ENCODE assay signal across 21 cellular contexts in genomic region chr6:169779092-169779815, GRCh38. TPM values are rescaled to one million over a fixed set of nuclear protein-coding genes. Genes with fewer than 3 reads are reported as not detected.
DNase-seq lines count a peak whose midpoint lies in the region; ATAC-seq, FAIRE-seq and TF ChIP-seq lines count a peak whose summit lies in the region.
"Had no signal": no experiment of that assay in that cellular context is flagged by ENCODE, and none has a peak within 500 bp of the region (broad histone marks: within the 10 kb centered on the region; RNA-seq: fewer than 3 reads in every experiment).

No MANE protein-coding gene starts in this region.

- no peak overlapping the region for H2BK12ac ChIP-seq in trophoblast cell (ENCODE audit: low read length)

- 92% methylated on average over 8 of the region's 8 CpGs for WGBS in mammary epithelial cell (ENCODE audit: low coverage, missing lambda C conversion rate)
- no CpG with 5 or more reads among the region's 8 CpGs for WGBS in trophoblast cell (ENCODE audit: extremely low coverage, insufficient coverage, insufficient read length)

- no peak overlapping the region for H4K12ac ChIP-seq in trophoblast cell (ENCODE audit: low read depth, low read length)

- DNase-seq in HTR-8/SVneo (ENCODE audit: insufficient read length, low spot score) (no peak), mammary epithelial cell (no peak), trophoblast cell (peak; percentile 57 to 62), NCI-H1930 (lab: John Stamatoyannopoulos, UW) (no peak), cerebellar cortex (ENCODE audit: low spot score) (no peak)
- no peak for DNase-seq in activated effector memory CD4-positive, alpha-beta T cell treated with Interleukin-2 at 50 U/mL for 16 hours
- DNase-seq: CD4-positive, CD25-positive, alpha-beta regulatory T cell; EL; GF-D8; KBM-7; NCI-H1092; NCI-H146; NCI-H2081; NCI-H2171; NCI-H446; NCI-H526; Peyer's patch had no signal

- H3K9ac ChIP-seq in mammary epithelial cell (ENCODE audit: insufficient read depth, low read length) = no peak overlapping the region
- H3K9ac ChIP-seq in trophoblast cell (ENCODE audit: low read length) = peak overlapping the region; percentile 36

- no peak overlapping the region for H4K91ac ChIP-seq in trophoblast cell (ENCODE audit: low read depth, low read length)

- no peak overlapping the region for H2BK120ac ChIP-seq in trophoblast cell (ENCODE audit: insufficient read depth, low read length, poor library complexity)

- dilution Hi-C loops in mammary epithelial cell (cut with HindIII; ENCODE audit: low sequenced_read_pairs) = no loop called here

- no peaks in the 10 kb centered on the region for H3K79me2 ChIP-seq in mammary epithelial cell (ENCODE audit: insufficient read depth, low read length)
- H3K79me2 ChIP-seq in trophoblast cell (ENCODE audit: control insufficient read depth, insufficient read depth, low read length, poor library complexity) = no peaks in the 10 kb centered on the region

- no peaks in the 10 kb centered on the region for H3K79me1 ChIP-seq in trophoblast cell (ENCODE audit: low read length)

- FAIRE-seq in HTR-8/SVneo (lab: Jason Lieb, UNC) = peak; percentile 36

- in situ Hi-C loops in mammary epithelial cell (cut with MboI; ENCODE audit: low sequenced_read_pairs in 2 of 2) = no loop called here

- H2BK5ac ChIP-seq in trophoblast cell (ENCODE audit: low read depth, low read length, poor library complexity) = no peak overlapping the region

- H3K4me1 ChIP-seq in mammary epithelial cell (ENCODE audit: insufficient read depth, low read length) (peaks cover 16% of the 10 kb centered on the region), trophoblast cell (ENCODE audit: control insufficient read depth in 1 of 2, insufficient read depth in 2 of 2, low read length in 2 of 2) (peaks cover 1 to 8% of the 10 kb centered on the region in 2 experiments)
- H3K4me1 ChIP-seq: Peyer's patch had no signal

- H3K27ac ChIP-seq in mammary epithelial cell (ENCODE audit: insufficient read depth, low read depth, low read length) = peak overlapping the region; percentile 65
- H3K27ac ChIP-seq in trophoblast cell (ENCODE audit: low read depth, low read length) = no peak overlapping the region
- H3K27ac ChIP-seq: Peyer's patch, SJSA1 had no signal

- no peaks in the 10 kb centered on the region for H3K27me3 ChIP-seq in mammary epithelial cell (ENCODE audit: insufficient read depth, low read length)
- H3K27me3 ChIP-seq in trophoblast cell (ENCODE audit: insufficient read depth, low read length) = no peaks in the 10 kb centered on the region
- H3K27me3 ChIP-seq: Peyer's patch, SJSA1 had no signal

- no peak overlapping the region for H4K8ac ChIP-seq in trophoblast cell (ENCODE audit: low read depth, low read length)

- H3K4me3 ChIP-seq in mammary epithelial cell (replicated peaks in 1 of 3; ENCODE audit: insufficient read depth in 1 of 3, low read depth in 2 of 3, low read length in 3 of 3) = no peak overlapping the region
- no peak overlapping the region for H3K4me3 ChIP-seq in trophoblast cell (ENCODE audit: low read depth, low read length)
- H3K4me3 ChIP-seq: Peyer's patch, SJSA1 had no signal

- H3K4me2 ChIP-seq in mammary epithelial cell (ENCODE audit: insufficient read depth, low read depth, low read length) (no peak overlapping the region), trophoblast cell (ENCODE audit: low read length) (no peak overlapping the region)

- H3K14ac ChIP-seq in trophoblast cell (ENCODE audit: low read length) = no peak overlapping the region

- H2AFZ ChIP-seq in mammary epithelial cell (ENCODE audit: low read depth, low read length) (peak overlapping the region; percentile 95), trophoblast cell (ENCODE audit: insufficient read depth, low read length, poor library complexity) (no peak overlapping the region)

- BruUV-seq in mammary epithelial cell (replicated peaks; lab: Mats Ljungman, UMichigan) = no TSS peak

- no peaks in the 10 kb centered on the region for H4K20me1 ChIP-seq in mammary epithelial cell (ENCODE audit: insufficient read depth, low read length)

- no peak overlapping the region for H2AK5ac ChIP-seq in trophoblast cell (ENCODE audit: low read length)

- H3K36me3 ChIP-seq in mammary epithelial cell (ENCODE audit: insufficient read depth, low read length) = peaks cover 5% of the 10 kb centered on the region
- H3K36me3 ChIP-seq in trophoblast cell (ENCODE audit: control insufficient read depth in 1 of 2, insufficient read depth in 2 of 2, low read length in 2 of 2) = peaks cover 20 to 22% of the 10 kb centered on the region in 2 experiments

- ATAC-seq in esophagus mucosa (peak; percentile 29), GM18861 (IDR thresholded peaks at IDR 0.05; ENCODE audit: unreplicated experiment) (no peak)
- ATAC-seq: Right ventricle myocardium inferior had no signal

- H3K9me3 ChIP-seq in mammary epithelial cell (replicated peaks; ENCODE audit: insufficient read depth, low read length) (no peaks in the 10 kb centered on the region), trophoblast cell (ENCODE audit: insufficient read depth, low read depth, low read length) (no peaks in the 10 kb centered on the region)
- H3K9me3 ChIP-seq: Peyer's patch, SJSA1 had no signal

- H3K23ac ChIP-seq in trophoblast cell (ENCODE audit: low read length) = peak overlapping the region; percentile 48

- CTCF ChIA-PET in mammary epithelial cell (lab: Charles Lee; ENCODE audit: low non-redundant PET) = interaction anchor here (0.6 kb wide), 1 partner anchor 15 kb away, joined by 3 read pairs; no protein-coding TSS in a partner anchor

- H3K4ac ChIP-seq in trophoblast cell (ENCODE audit: low read depth, low read length) = no peak overlapping the region

- no peak overlapping the region for H3K18ac ChIP-seq in trophoblast cell (ENCODE audit: low read length)

- intact Hi-C loops in mammary epithelial cell (cut with micrococcal nuclease) = no loop called here

- no peak for TF ChIP-seq CTCF in mammary epithelial cell (conservative IDR thresholded peaks at IDR 0.05 in 1 of 2, IDR thresholded peaks at IDR 0.05 in 1 of 2; ENCODE audit: extremely low read depth in 1 of 2, insufficient read depth in 1 of 2, low read depth in 1 of 2, low read length in 2 of 2)

RNA-seq across cellular contexts. Expression of gene ERMARD, which starts 27.8 kb away (rescaled TPM):
- total RNA-seq in mammary epithelial cell (10 to 100 TPM; 19.2 to 32.4 TPM), esophagus mucosa (19.6 TPM)
- polyA plus RNA-seq in mammary epithelial cell = 22.4 TPM
- 1.7 TPM for polyA minus RNA-seq in mammary epithelial cell
- polyA plus RNA-seq in trophoblast cell (2013) = 8.6 and 9.0 TPM in 2 replicates

RNA-seq across cellular contexts. Expression of gene DYNLT2, which starts 27.9 kb away (rescaled TPM):
- total RNA-seq in mammary epithelial cell (under 1 TPM; 0.67 to 0.80 TPM), esophagus mucosa (0.84 TPM)
- polyA plus RNA-seq in mammary epithelial cell = 0.17 TPM
- not detected for polyA minus RNA-seq in mammary epithelial cell
- 1.3 TPM in 2 replicates for polyA plus RNA-seq in trophoblast cell (2013)

RNA-seq across cellular contexts. Expression of gene PHF10, which starts 55.0 kb away (rescaled TPM):
- total RNA-seq in mammary epithelial cell = 10 to 100 TPM; 11.3 to 25.4 TPM
- polyA plus RNA-seq in mammary epithelial cell = 13.5 TPM
- polyA minus RNA-seq in mammary epithelial cell = 6.7 TPM
- total RNA-seq in esophagus mucosa = 25.4 TPM
- polyA plus RNA-seq in trophoblast cell (2013) = 34.1 and 36.8 TPM in 2 replicates

Comparison
In these comparisons a context has a peak if more than half of its experiments do, and no peak if none do; other contexts are left out.
1. DNase-seq: peak in trophoblast cell (2 of 2); none in HTR-8/SVneo (single experiment), mammary epithelial cell (single experiment), NCI-H1930 (0 of 2), activated effector memory CD4-positive, alpha-beta T cell treated with Interleukin-2 at 50 U/mL for 16 hours (single experiment) and cerebellar cortex (single experiment).